Comparison of ENCODE assay signal across 8 cellular contexts in the genomic region with DNA sequence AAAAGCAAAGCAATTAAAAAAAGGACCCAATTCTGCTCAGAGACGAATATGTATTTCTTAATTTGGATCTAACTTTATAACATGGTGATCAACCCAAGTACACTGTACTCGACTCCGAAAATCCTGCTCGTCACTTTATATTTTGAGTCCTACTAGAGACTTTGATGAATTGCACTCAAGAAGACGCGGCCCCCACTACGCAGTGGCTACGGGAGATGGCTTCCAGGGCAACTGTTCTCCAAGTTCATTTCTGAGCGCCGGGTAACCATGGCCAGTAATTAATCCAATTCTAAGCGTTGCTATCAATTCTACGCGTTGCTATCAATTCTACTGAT. TPM values are rescaled to one million over a fixed set of nuclear protein-coding genes. Genes with fewer than 3 reads are reported as not detected.
DNase-seq lines count a peak whose midpoint lies in the region; ATAC-seq and TF ChIP-seq lines count a peak whose summit lies in the region.

No MANE protein-coding gene starts in this region.

- peak overlapping the region; percentile 83; the same call in 1 of the 2 replicates for H2AFZ ChIP-seq in GM23338
- peak overlapping the region; percentile 28; the same call in 1 of the 2 replicates for H2AFZ ChIP-seq in Karpas-422 (ENCODE audit: low read length)

- H3K27ac Mint-ChIP-seq in GM23338, result peak overlapping the region; percentile 99
- H3K27ac Mint-ChIP-seq in activated T-helper 2 cell treated with anti-CD3 and anti-CD28 coated beads, Interferon-gamma antibody, Interleukin-2, Interleukin-4, amounts not matched to agents 10 μg/mL and 5 μg/mL and 100 μg/mL, durations not matched to agents 14 hours and 24 hours and 36 hours, result peak overlapping the region; percentile 94

- ATAC-seq in GM23338 (peak; percentile 29), heart right ventricle (peak in 7 of 8 donors; percentile 3 to 49 (median 17)), sciatic nerve (peak; percentile 5)

- TF ChIP-seq CTCF in GM23338 (conservative IDR thresholded peaks at IDR 0.05; ENCODE audit: low read depth in 2 of 2) (no peak), heart right ventricle (IDR thresholded peaks at IDR 0.05) (no peak)

- peaks cover 54% of the 10 kb centered on the region for H3K79me2 ChIP-seq in GM23338 (replicated peaks; ENCODE audit: insufficient read depth)
- H3K79me2 ChIP-seq in Karpas-422 (ENCODE audit: low read length), result peaks cover 34% of the 10 kb centered on the region

- H3K9me3 ChIP-seq in Karpas-422 (ENCODE audit: low read length), result 0 out of 2 replicates have a peak, but pooled peaks cover 3% of the 10 kb centered on the region
- peaks cover 0 to 8% (median 0%) of the 10 kb centered on the region in 11 donors for H3K9me3 ChIP-seq in heart right ventricle

- H3K9me3 Mint-ChIP-seq in GM23338, result peaks cover 6% of the 10 kb centered on the region; the same call in 2 of the 3 replicates
- H3K9me3 Mint-ChIP-seq in activated T-helper 2 cell treated with anti-CD3 and anti-CD28 coated beads, Interferon-gamma antibody, Interleukin-2, Interleukin-4, amounts not matched to agents 10 μg/mL and 5 μg/mL and 100 μg/mL, durations not matched to agents 14 hours and 24 hours and 36 hours, result no peaks in the 10 kb centered on the region

- H3K27ac ChIP-seq in GM23338 (ENCODE audit: low read depth) (peak overlapping the region; percentile 84), Karpas-422 (ENCODE audit: low read length) (peak overlapping the region; percentile 77), heart right ventricle (peak overlapping the region; percentile 82 to 99 (median 90))

- H3K4me1 Mint-ChIP-seq in GM23338, result peaks cover 5% of the 10 kb centered on the region; the same call in 2 of the 3 replicates
- peaks cover 18% of the 10 kb centered on the region for H3K4me1 Mint-ChIP-seq in activated T-helper 2 cell treated with anti-CD3 and anti-CD28 coated beads, Interferon-gamma antibody, Interleukin-2, Interleukin-4, amounts not matched to agents 10 μg/mL and 5 μg/mL and 100 μg/mL, durations not matched to agents 14 hours and 24 hours and 36 hours (ENCODE audit: low read depth)

- H3K4me1 ChIP-seq in GM23338 (ENCODE audit: insufficient read depth) (peaks cover 4% of the 10 kb centered on the region; the same call in 1 of the 2 replicates), Karpas-422 (ENCODE audit: low read length) (peaks cover 19% of the 10 kb centered on the region), heart right ventricle (peaks cover 2 to 30% (median 17%) of the 10 kb centered on the region in 9 donors)

- peak overlapping the region; percentile 85 for H3K9ac ChIP-seq in Karpas-422 (ENCODE audit: low read length)

- no peaks in the 10 kb centered on the region for H3F3A ChIP-seq in GM23338 (replicated peaks; ENCODE audit: low read depth)

- H3K36me3 ChIP-seq in GM23338 (ENCODE audit: insufficient read depth) (no peaks in the 10 kb centered on the region), Karpas-422 (ENCODE audit: insufficient read depth, low read length) (peaks cover 5% of the 10 kb centered on the region), heart right ventricle (peaks cover 0 to 4% (median 0%) of the 10 kb centered on the region in 9 donors)

- intact Hi-C loops in activated T-helper 2 cell treated with anti-CD3 and anti-CD28 coated beads, Interferon-gamma antibody, Interleukin-2, Interleukin-4, amounts not matched to agents 10 μg/mL and 5 μg/mL and 100 μg/mL, durations not matched to agents 14 hours and 24 hours and 36 hours (cut with micrococcal nuclease), result loop anchor here (1.0 to 2.0 kb wide), 2 partner anchors 58 to 240 kb away; a partner anchor contains a TSS
- intact Hi-C loops in heart right ventricle (cut with DNase I) (no loop called here), sciatic nerve (cut with DNase I) (no loop called here)

- H3K4me3 ChIP-seq in GM23338, result peak overlapping the region; percentile 95
- peak overlapping the region; percentile 90 for H3K4me3 ChIP-seq in Karpas-422 (ENCODE audit: low read length)
- H3K4me3 ChIP-seq in heart right ventricle, result peak overlapping the region; percentile 54 to 96 (median 74)

- H3K36me3 Mint-ChIP-seq in GM23338 (ENCODE audit: low read depth), result peaks cover 30% of the 10 kb centered on the region
- peaks cover 43% of the 10 kb centered on the region for H3K36me3 Mint-ChIP-seq in activated T-helper 2 cell treated with anti-CD3 and anti-CD28 coated beads, Interferon-gamma antibody, Interleukin-2, Interleukin-4, amounts not matched to agents 10 μg/mL and 5 μg/mL and 100 μg/mL, durations not matched to agents 14 hours and 24 hours and 36 hours (ENCODE audit: low read depth)

- WGBS in heart right ventricle, 2 donors, result 2 to 3% methylated on average over 13 of the region's 13 CpGs

- peak overlapping the region; percentile 92 for H3K4me3 Mint-ChIP-seq in GM23338
- H3K4me3 Mint-ChIP-seq in activated T-helper 2 cell treated with anti-CD3 and anti-CD28 coated beads, Interferon-gamma antibody, Interleukin-2, Interleukin-4, amounts not matched to agents 10 μg/mL and 5 μg/mL and 100 μg/mL, durations not matched to agents 14 hours and 24 hours and 36 hours (ENCODE audit: low read depth), result peak overlapping the region; percentile 96

- H4K20me1 ChIP-seq in GM23338 (replicated peaks; ENCODE audit: insufficient read depth) (0 out of 2 replicates have a peak, but pooled peaks cover 8% of the 10 kb centered on the region), Karpas-422 (ENCODE audit: insufficient read depth, low read depth, low read length) (no peaks in the 10 kb centered on the region)

- peak overlapping the region; percentile 86 for H3K4me2 ChIP-seq in GM23338
- H3K4me2 ChIP-seq in Karpas-422 (ENCODE audit: low read depth, low read length, poor library complexity, severe bottlenecking), result peak overlapping the region; percentile 89

- H3K27me3 ChIP-seq in GM23338 (ENCODE audit: insufficient read depth), result no peaks in the 10 kb centered on the region
- no peaks in the 10 kb centered on the region for H3K27me3 ChIP-seq in Karpas-422 (ENCODE audit: low read length)
- no peaks in the 10 kb centered on the region for H3K27me3 ChIP-seq in heart right ventricle

- peak; percentile 56 for DNase-seq in DMS53 treated with DMSO at 0.1 percent for 48 hours (lab: John Stamatoyannopoulos, UW; ENCODE audit: unreplicated experiment)
- DNase-seq in DMS53 (lab: John Stamatoyannopoulos, UW), result no peak
- peak; percentile 40 for DNase-seq in GM23338 (ENCODE audit: low spot score)
- peak; percentile 81 for DNase-seq in Karpas-422
- DNase-seq in activated T-helper 2 cell treated with anti-CD3 and anti-CD28 coated beads, Interferon-gamma antibody, Interleukin-2, Interleukin-4, amounts not matched to agents 10 μg/mL and 5 μg/mL and 100 μg/mL, durations not matched to agents 14 hours and 24 hours and 36 hours (ENCODE audit: low spot score), result no peak
- DNase-seq in heart right ventricle, result no peak
- no peak for DNase-seq in sciatic nerve (ENCODE audit: low spot score)
- no peak for DNase-seq in NCI-H524 treated with DMSO at 0.1 percent for 48 hours (lab: John Stamatoyannopoulos, UW)

- H3K9me2 ChIP-seq in GM23338 (ENCODE audit: insufficient read depth) (no peaks in the 10 kb centered on the region), Karpas-422 (replicated peaks; ENCODE audit: insufficient read depth, low read length) (no peaks in the 10 kb centered on the region)

- no peaks in the 10 kb centered on the region for H3K27me3 Mint-ChIP-seq in GM23338 (ENCODE audit: insufficient read depth, low read depth, poor library complexity)
- H3K27me3 Mint-ChIP-seq in activated T-helper 2 cell treated with anti-CD3 and anti-CD28 coated beads, Interferon-gamma antibody, Interleukin-2, Interleukin-4, amounts not matched to agents 10 μg/mL and 5 μg/mL and 100 μg/mL, durations not matched to agents 14 hours and 24 hours and 36 hours (ENCODE audit: low read depth), result peaks cover 5% of the 10 kb centered on the region

TF ChIP-seq in GM23338, 12 proteins besides CTCF, POLR2A, EP300 and RAD21 (continues in another document):
- TF ChIP-seq POLR2AphosphoS5 (IDR thresholded peaks at IDR 0.05; ENCODE audit: low read depth), result no peak

RNA-seq across cellular contexts. Expression of a gene that starts 0.7 kb away (rescaled TPM):
- total RNA-seq in GM23338 (2014; rRNA removed; shearing (Covaris generic)), result 67.5 and 68.7 TPM in 2 replicates
- polyA plus RNA-seq in GM23338 (2016; fragmentation: Nextera tagmentation; extraction: Ambion mirVana) (90.2 and 98.2 TPM in 2 replicates), heart right ventricle (10 to 100 TPM; 17.7 to 28.8 TPM)
- 46.1 and 95.5 TPM in 2 replicates for total RNA-seq in Karpas-422 (2014; rRNA removed; shearing (Covaris generic); ENCODE audit: low replicate concordance)
- total RNA-seq in activated T-helper 2 cell treated with anti-CD3 and anti-CD28 coated beads, Interferon-gamma antibody, Interleukin-2, Interleukin-4, amounts not matched to agents 10 μg/mL and 5 μg/mL and 100 μg/mL, durations not matched to agents 14 hours and 24 hours and 36 hours, result 75.8 and 77.8 TPM in 2 replicates
- total RNA-seq in heart right ventricle (10 to 100 TPM; 19.9 to 31.9 (median 27.0) TPM), sciatic nerve (62.8 TPM)

RNA-seq across cellular contexts. Expression of a gene that starts 46.7 kb away (rescaled TPM):
- not detected in 2 replicates for total RNA-seq in GM23338 (2014; rRNA removed; shearing (Covaris generic))
- not detected in 2 replicates for polyA plus RNA-seq in GM23338 (2016; fragmentation: Nextera tagmentation; extraction: Ambion mirVana)
- not detected in 2 replicates for total RNA-seq in Karpas-422 (2014; rRNA removed; shearing (Covaris generic); ENCODE audit: low replicate concordance)
- total RNA-seq in activated T-helper 2 cell treated with anti-CD3 and anti-CD28 coated beads, Interferon-gamma antibody, Interleukin-2, Interleukin-4, amounts not matched to agents 10 μg/mL and 5 μg/mL and 100 μg/mL, durations not matched to agents 14 hours and 24 hours and 36 hours, result not detected in 2 replicates
- total RNA-seq in heart right ventricle, result not detected
- polyA plus RNA-seq in heart right ventricle, result not detected
- not detected for total RNA-seq in sciatic nerve

RNA-seq across cellular contexts. Expression of a gene that starts 58.2 kb away (rescaled TPM):
- total RNA-seq in GM23338 (2014; rRNA removed; shearing (Covaris generic)), result 69.0 and 89.1 TPM in 2 replicates
- polyA plus RNA-seq in GM23338 (2016; fragmentation: Nextera tagmentation; extraction: Ambion mirVana) (194 and 238 TPM in 2 replicates), heart right ventricle (10 to 100 TPM; 33.9 to 70.0 TPM)
- 49.4 and 75.2 TPM in 2 replicates for total RNA-seq in Karpas-422 (2014; rRNA removed; shearing (Covaris generic); ENCODE audit: low replicate concordance)
- total RNA-seq in activated T-helper 2 cell treated with anti-CD3 and anti-CD28 coated beads, Interferon-gamma antibody, Interleukin-2, Interleukin-4, amounts not matched to agents 10 μg/mL and 5 μg/mL and 100 μg/mL, durations not matched to agents 14 hours and 24 hours and 36 hours, result 117 and 126 TPM in 2 replicates
- total RNA-seq in heart right ventricle (10 to 100 TPM; 19.0 to 31.1 (median 24.7) TPM), sciatic nerve (28.8 TPM)

RNA-seq across cellular contexts. Expression of a gene that starts 59.6 kb away (rescaled TPM):
- 15.6 and 18.2 TPM in 2 replicates for total RNA-seq in GM23338 (2014; rRNA removed; shearing (Covaris generic))
- 27.9 and 34.0 TPM in 2 replicates for polyA plus RNA-seq in GM23338 (2016; fragmentation: Nextera tagmentation; extraction: Ambion mirVana)
- total RNA-seq in Karpas-422 (2014; rRNA removed; shearing (Covaris generic); ENCODE audit: low replicate concordance), result 16.8 and 36.9 TPM in 2 replicates
- 45.6 and 49.8 TPM in 2 replicates for total RNA-seq in activated T-helper 2 cell treated with anti-CD3 and anti-CD28 coated beads, Interferon-gamma antibody, Interleukin-2, Interleukin-4, amounts not matched to agents 10 μg/mL and 5 μg/mL and 100 μg/mL, durations not matched to agents 14 hours and 24 hours and 36 hours
- 10 to 100 TPM in 4 of 10 donors, 1 to 10 TPM in 6; 7.3 to 17.5 (median 9.5) TPM for total RNA-seq in heart right ventricle
- 10 to 100 TPM; 18.1 to 29.6 TPM for polyA plus RNA-seq in heart right ventricle
- 36.0 TPM for total RNA-seq in sciatic nerve

Comparison
In these comparisons a context has a peak if more than half of its experiments do, and no peak if none do; other contexts are left out.
1. DNase-seq: peak in DMS53 treated with DMSO at 0.1 percent for 48 hours (single experiment), GM23338 (single experiment) and Karpas-422 (single experiment); none in DMS53 (single experiment), activated T-helper 2 cell treated with anti-CD3 and anti-CD28 coated beads, Interferon-gamma antibody, Interleukin-2, Interleukin-4, amounts not matched to agents 10 μg/mL and 5 μg/mL and 100 μg/mL, durations not matched to agents 14 hours and 24 hours and 36 hours (single experiment), heart right ventricle (0 of 2), sciatic nerve (single experiment) and NCI-H524 treated with DMSO at 0.1 percent for 48 hours (single experiment).
2. Peak in every context shown above with its lines, with median percentiles within 50 percentile points of each other: ATAC-seq, H3K27ac ChIP-seq and H3K4me3 ChIP-seq.